In the genomic region with DNA sequence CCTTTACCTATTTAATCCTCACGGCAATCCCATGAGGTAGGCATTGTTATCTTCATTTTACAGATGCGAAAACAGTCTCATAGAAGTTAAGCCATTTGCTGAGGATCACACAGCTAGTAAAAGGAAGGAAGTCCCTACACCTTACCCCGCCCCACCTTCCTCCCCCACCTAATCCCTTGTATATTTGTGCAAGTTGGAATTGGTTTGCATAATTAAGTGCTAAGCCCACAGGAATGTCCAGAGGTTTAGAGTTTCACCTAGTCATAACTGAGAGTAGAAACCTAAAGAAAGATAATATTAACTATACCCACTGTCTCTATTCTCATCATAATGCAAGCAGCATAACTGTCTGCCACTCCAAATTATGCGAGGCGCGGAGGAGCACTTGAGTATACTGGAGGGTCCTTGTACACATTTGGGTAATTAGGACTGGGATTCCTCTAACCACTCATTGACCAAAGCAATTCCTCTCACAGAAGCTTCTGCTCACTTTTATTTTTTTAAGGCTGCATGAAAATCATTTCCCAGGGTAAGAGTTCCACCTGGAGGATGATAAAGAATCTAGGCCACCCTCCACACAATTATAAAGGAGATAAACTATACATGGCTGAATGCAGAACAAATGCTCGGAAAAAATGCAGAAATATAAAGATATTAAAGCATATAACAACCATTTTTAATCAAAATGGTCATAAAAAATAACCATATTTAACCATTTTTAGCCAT, we compare ENCODE assay signal across 21 cellular contexts.
DNase-seq lines count a peak whose midpoint lies in the region; ATAC-seq and TF ChIP-seq lines count a peak whose summit lies in the region.
"Had no signal": no experiment of that assay in that cellular context is flagged by ENCODE, and none has a peak within 500 bp of the region (broad histone marks: within the 10 kb centered on the region; RNA-seq: fewer than 3 reads in every experiment).

No MANE protein-coding gene starts in this region.

- no peak for TF ChIP-seq POLR2A in gastrocnemius medialis (IDR thresholded peaks at IDR 0.05)

- no peaks in the 10 kb centered on the region for H3K27me3 Mint-ChIP-seq in neural progenitor cell (ENCODE audit: insufficient read depth, low read depth)
- H3K27me3 Mint-ChIP-seq: central memory CD8-positive, alpha-beta T cell had no signal

- no peaks in the 10 kb centered on the region for H3F3A ChIP-seq in neural progenitor cell (ENCODE audit: low read depth)

- no peak overlapping the region for H2AFZ ChIP-seq in neural progenitor cell (replicated peaks)

- H3K4me3 ChIP-seq in neural progenitor cell (no peak overlapping the region), WERI-Rb-1 (ENCODE audit: low read depth, low read length) (no peak overlapping the region), gastrocnemius medialis (no peak overlapping the region)
- H3K4me3 ChIP-seq: BLaER1, dorsolateral prefrontal cortex, prostate gland, upper lobe of left lung had no signal

- no peaks in the 10 kb centered on the region for H3K9me3 ChIP-seq in neural progenitor cell (ENCODE audit: low read depth)
- H3K9me3 ChIP-seq in WERI-Rb-1 (ENCODE audit: severe bottlenecking): no peaks in the 10 kb centered on the region
- H3K9me3 ChIP-seq in gastrocnemius medialis: no peaks in the 10 kb centered on the region
- H3K9me3 ChIP-seq: BLaER1, prostate gland, upper lobe of left lung had no signal

- no peak overlapping the region for H3K4me2 ChIP-seq in neural progenitor cell
- H3K4me2 ChIP-seq: BLaER1 had no signal

- no peaks in the 10 kb centered on the region for H3K79me2 ChIP-seq in neural progenitor cell (ENCODE audit: low read depth)

- H3K36me3 ChIP-seq in neural progenitor cell: no peaks in the 10 kb centered on the region
- H3K36me3 ChIP-seq in WERI-Rb-1: no peaks in the 10 kb centered on the region
- no peaks in the 10 kb centered on the region for H3K36me3 ChIP-seq in gastrocnemius medialis
- H3K36me3 ChIP-seq: BLaER1, prostate gland, upper lobe of left lung had no signal

- no peaks in the 10 kb centered on the region for H3K9me3 Mint-ChIP-seq in neural progenitor cell
- H3K9me3 Mint-ChIP-seq: central memory CD8-positive, alpha-beta T cell had no signal

- TF ChIP-seq CTCF in neural progenitor cell (IDR thresholded peaks at IDR 0.05) (no peak), WERI-Rb-1 (IDR thresholded peaks at IDR 0.05; ENCODE audit: low read depth, low read length) (no peak), gastrocnemius medialis (IDR thresholded peaks at IDR 0.05 in 4 of 5, conservative IDR thresholded peaks at IDR 0.05 in 1 of 5) (no peak)

- H3K36me3 Mint-ChIP-seq in neural progenitor cell: no peaks in the 10 kb centered on the region

- H3K27me3 ChIP-seq in neural progenitor cell: no peaks in the 10 kb centered on the region
- no peaks in the 10 kb centered on the region for H3K27me3 ChIP-seq in WERI-Rb-1 (ENCODE audit: insufficient read depth, low read depth, severe bottlenecking)
- H3K27me3 ChIP-seq in gastrocnemius medialis: no peaks in the 10 kb centered on the region
- H3K27me3 ChIP-seq: BLaER1, upper lobe of left lung had no signal

- H4K20me1 ChIP-seq in neural progenitor cell (ENCODE audit: low read depth): no peaks in the 10 kb centered on the region
- H4K20me1 ChIP-seq: BLaER1 had no signal

- H3K4me1 Mint-ChIP-seq in neural progenitor cell: no peaks in the 10 kb centered on the region
- H3K4me1 Mint-ChIP-seq: central memory CD8-positive, alpha-beta T cell had no signal

- no peaks in the 10 kb centered on the region for H3K4me1 ChIP-seq in neural progenitor cell
- no peaks in the 10 kb centered on the region for H3K4me1 ChIP-seq in gastrocnemius medialis
- H3K4me1 ChIP-seq: BLaER1, prostate gland, upper lobe of left lung had no signal

- in situ Hi-C loops in gastrocnemius medialis (cut with MboI; ENCODE audit: low sequenced_read_pairs in 4 of 4): no loop called here

- no peak overlapping the region for H3K9ac ChIP-seq in neural progenitor cell
- H3K9ac ChIP-seq: BLaER1 had no signal

- no peak overlapping the region for H3K4me3 Mint-ChIP-seq in neural progenitor cell
- H3K4me3 Mint-ChIP-seq: central memory CD8-positive, alpha-beta T cell had no signal

- intact Hi-C loops in gastrocnemius medialis (cut with DNase I; ENCODE audit: low total_unique reads): no loop called here

- H3K27ac ChIP-seq in neural progenitor cell (no peak overlapping the region), WERI-Rb-1 (no peak overlapping the region), gastrocnemius medialis (no peak overlapping the region)
- H3K27ac ChIP-seq: BLaER1, dorsolateral prefrontal cortex, prostate gland, upper lobe of left lung had no signal

- ATAC-seq in gastrocnemius medialis: no peak
- ATAC-seq in GM21367 (IDR thresholded peaks at IDR 0.05; ENCODE audit: unreplicated experiment): no peak
- ATAC-seq: left ventricle myocardium superior had no signal

- peak; percentile 42 for DNase-seq in NCI-H82 (lab: John Stamatoyannopoulos, UW)
- no peak for DNase-seq in NCI-H82 treated with DMSO at 0.1 percent for 48 hours (lab: John Stamatoyannopoulos, UW; ENCODE audit: unreplicated experiment)
- peak; percentile 29 for DNase-seq in NCI-H345 (lab: John Stamatoyannopoulos, UW)
- DNase-seq in astrocyte of the hippocampus (ENCODE audit: low read depth, low spot score): peak; percentile 17
- peak; percentile 13 for DNase-seq in neural progenitor cell (ENCODE audit: low spot score)
- DNase-seq in WERI-Rb-1: no peak
- no peak for DNase-seq in gastrocnemius medialis
- DNase-seq: activated naive CD4-positive, alpha-beta T cell treated with anti-CD3 and anti-CD28 coated beads, Interleukin-2, amount 50 U/mL, for 16 hours; activated T-cell treated with anti-CD3 and anti-CD28 coated beads, Interleukin-2, amount 50 U/mL, for 48 hours; anterior cingulate cortex; dorsolateral prefrontal cortex; GOT3; hippocampal formation; left ventricle myocardium superior; NCI-H146; NCI-H2227 treated with DMSO at 0.1 percent for 48 hours; upper lobe of left lung had no signal

- no peak overlapping the region for H3K27ac Mint-ChIP-seq in neural progenitor cell

Comparison
In these comparisons a context has a peak if more than half of its experiments do, and no peak if none do; other contexts are left out.
1. DNase-seq: peak in NCI-H82 (single experiment), NCI-H345 (single experiment), astrocyte of the hippocampus (single experiment) and neural progenitor cell (single experiment); none in NCI-H82 treated with DMSO at 0.1 percent for 48 hours (single experiment), WERI-Rb-1 (single experiment) and gastrocnemius medialis (0 of 2).